ENCODE assay signal across 14 cellular contexts in the genomic region with DNA sequence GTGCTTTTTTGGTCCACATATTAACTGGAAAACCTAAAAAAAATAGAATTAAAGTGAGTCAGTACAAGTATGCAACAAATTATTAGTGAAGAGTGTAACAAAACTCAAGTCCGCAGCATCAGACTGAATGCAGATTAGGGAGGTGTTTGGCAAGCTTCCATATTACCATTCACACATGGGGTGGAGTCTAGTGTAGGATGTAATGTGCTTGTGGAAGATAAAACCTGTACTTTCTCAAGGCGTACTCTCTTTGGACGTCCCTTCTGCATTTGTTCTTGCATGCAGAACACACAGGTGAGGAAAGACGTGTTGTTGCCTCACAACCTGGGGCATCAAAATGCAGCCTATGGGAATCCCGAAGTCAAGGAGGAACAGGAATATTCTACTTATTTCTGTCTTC.
"Had no signal": no experiment of that assay in that cellular context is flagged by ENCODE, and none has a peak within 500 bp of the region (broad histone marks: within the 10 kb centered on the region; RNA-seq: fewer than 3 reads in every experiment).

No MANE protein-coding gene starts in this region.

- ATAC-seq: activated CD4-positive, alpha-beta T cell treated with anti-CD3 and anti-CD28 coated beads for 36 hours; activated CD8-positive, alpha-beta memory T cell treated with anti-CD3 and anti-CD28 coated beads, Interleukin-2, amount 10 ng/mL, durations not matched to agents 7 days and 5 days; activated T-helper 17 cell treated with anti-CD3 and anti-CD28 coated beads, Interleukin-2, amount 50 U/mL, for 72 hours; left lobe of liver had no signal

- DNase-seq: activated CD4-positive, alpha-beta memory T cell treated with anti-CD3 and anti-CD28 coated beads, Interleukin-2, amount 10 ng/mL, durations not matched to agents 7 days and 5 days; activated CD4-positive, alpha-beta T cell treated with anti-CD3 and anti-CD28 coated beads for 36 hours; activated CD8-positive, alpha-beta memory T cell treated with anti-CD3 and anti-CD28 coated beads, Interleukin-2, amount 10 ng/mL, durations not matched to agents 7 days and 5 days; activated naive CD4-positive, alpha-beta T cell; activated naive CD8-positive, alpha-beta T cell treated with anti-CD3 and anti-CD28 coated beads for 36 hours; amniotic stem cell; foreskin melanocyte; stimulated activated CD4-positive, alpha-beta T cell treated with anti-CD3 and anti-CD28 coated beads, Interleukin-12 subunit alpha, Interleukin-12 subunit beta, amount 100 ng/mL, for 4 hours; stimulated activated CD4-positive, alpha-beta T cell treated with anti-CD3 and anti-CD28 coated beads, Interleukin-1b, Interleukin-23, amount 100 ng/mL, for 48 hours; stimulated activated CD8-positive, alpha-beta memory T cell treated with anti-CD3 and anti-CD28 coated beads, Interleukin-4, amount 100 ng/mL, for 48 hours; stimulated activated naive CD4-positive, alpha-beta T cell; thyroid gland had no signal
